Comparison of ENCODE assay signal across 18 cellular contexts in genomic region chr2:46480562-46480961, GRCh38. TPM values are rescaled to one million over a fixed set of nuclear protein-coding genes. Genes with fewer than 3 reads are reported as not detected.
A peak's percentile ranks its signal among the peaks of the same experiment; 100 is the strongest.
DNase-seq lines count a peak whose midpoint lies in the region; ATAC-seq and TF ChIP-seq lines count a peak whose summit lies in the region.
"Had no signal": no experiment of that assay in that cellular context is flagged by ENCODE, and none has a peak within 500 bp of the region (broad histone marks: within the 10 kb centered on the region; RNA-seq: fewer than 3 reads in every experiment).

No MANE protein-coding gene starts in this region.

- H3K9me3 Mint-ChIP-seq in activated CD8-positive, alpha-beta memory T cell treated with anti-CD3 and anti-CD28 coated beads, Interleukin-2, amount 10 ng/mL, durations not matched to agents 7 days and 5 days (ENCODE audit: low read depth), result no peaks in the 10 kb centered on the region
- H3K9me3 Mint-ChIP-seq in stimulated activated naive B cell treated with anti-CD40 and anti-IgM and Interleukin-4, amounts not matched to agents 10 μg/mL and 1 μg/mL and 100 μg/mL, for 72 hours, result no peaks in the 10 kb centered on the region

- no peak overlapping the region for H3K4me3 Mint-ChIP-seq in activated CD8-positive, alpha-beta memory T cell treated with anti-CD3 and anti-CD28 coated beads, Interleukin-2, amount 10 ng/mL, durations not matched to agents 7 days and 5 days
- H3K4me3 Mint-ChIP-seq in stimulated activated naive B cell treated with anti-CD40 and anti-IgM and Interleukin-4, amounts not matched to agents 10 μg/mL and 1 μg/mL and 100 μg/mL, for 72 hours, result no peak overlapping the region
- H3K4me3 Mint-ChIP-seq: T-helper 17 cell had no signal

- H3K9me3 ChIP-seq in left ventricle myocardium inferior (replicated peaks), result no peaks in the 10 kb centered on the region

- TF ChIP-seq CTCF in left ventricle myocardium inferior (IDR thresholded peaks at IDR 0.05; ENCODE audit: borderline replicate concordance), result no peak

- H3K27ac ChIP-seq in left ventricle myocardium inferior (replicated peaks), result no peak overlapping the region
- H3K27ac ChIP-seq: C4-2B, HL-60 had no signal

- H3K36me3 ChIP-seq in left ventricle myocardium inferior, result no peaks in the 10 kb centered on the region

- no peak overlapping the region for H3K4me3 ChIP-seq in left ventricle myocardium inferior

- CTCF ChIA-PET in activated CD8-positive, alpha-beta memory T cell treated with anti-CD3 and anti-CD28 coated beads, Interleukin-2, amount 10 ng/mL, durations not matched to agents 7 days and 5 days (lab: Charles Lee), result interaction anchor here (1.5 to 1.8 kb wide), 2 partner anchors 9 to 18 kb away, joined by 4 read pairs; no protein-coding TSS in a partner anchor

- no peak overlapping the region for H3K27ac Mint-ChIP-seq in activated CD8-positive, alpha-beta memory T cell treated with anti-CD3 and anti-CD28 coated beads, Interleukin-2, amount 10 ng/mL, durations not matched to agents 7 days and 5 days
- peak overlapping the region; percentile 75 for H3K27ac Mint-ChIP-seq in stimulated activated naive B cell treated with anti-CD40 and anti-IgM and Interleukin-4, amounts not matched to agents 10 μg/mL and 1 μg/mL and 100 μg/mL, for 72 hours
- H3K27ac Mint-ChIP-seq: T-helper 17 cell had no signal

- intact Hi-C loops in left ventricle myocardium inferior (cut with micrococcal nuclease), result no loop called here

- peak; percentile 21 for DNase-seq in activated CD8-positive, alpha-beta memory T cell treated with anti-CD3 and anti-CD28 coated beads, Interleukin-2, amount 10 ng/mL, durations not matched to agents 7 days and 5 days
- DNase-seq in activated CD8-positive, alpha-beta memory T cell treated with anti-CD3 and anti-CD28 coated beads for 24 hours, result no peak
- DNase-seq in NCI-H1105 (lab: John Stamatoyannopoulos, UW) (peak; percentile 40), NCI-H748 treated with DMSO at 0.1 percent for 48 hours (lab: John Stamatoyannopoulos, UW) (peak; percentile 12), left ventricle myocardium inferior (no peak), COR-L47 (lab: John Stamatoyannopoulos, UW) (no peak), KG1 (lab: John Stamatoyannopoulos, UW) (no peak)
- DNase-seq in stimulated activated naive B cell treated with anti-CD40 and anti-IgM and Interleukin-4, amounts not matched to agents 10 μg/mL and 1 μg/mL and 100 μg/mL, for 72 hours, result no peak
- DNase-seq: DMS 273 treated with DMSO at 0.1 percent for 48 hours, NCI-H1436, NCI-H2029, NCI-H446, NCI-H774, T-helper 17 cell had no signal

- peaks cover 2% of the 10 kb centered on the region for H3K27me3 Mint-ChIP-seq in activated CD8-positive, alpha-beta memory T cell treated with anti-CD3 and anti-CD28 coated beads, Interleukin-2, amount 10 ng/mL, durations not matched to agents 7 days and 5 days
- peaks cover 10 to 21% of the 10 kb centered on the region in 2 donors for H3K27me3 Mint-ChIP-seq in stimulated activated naive B cell treated with anti-CD40 and anti-IgM and Interleukin-4, amounts not matched to agents 10 μg/mL and 1 μg/mL and 100 μg/mL, for 72 hours

- H3K27me3 ChIP-seq in left ventricle myocardium inferior (ENCODE audit: low read depth), result no peaks in the 10 kb centered on the region

- H3K4me1 ChIP-seq in left ventricle myocardium inferior, result no peaks in the 10 kb centered on the region

- H3K36me3 Mint-ChIP-seq in activated CD8-positive, alpha-beta memory T cell treated with anti-CD3 and anti-CD28 coated beads, Interleukin-2, amount 10 ng/mL, durations not matched to agents 7 days and 5 days, result no peaks in the 10 kb centered on the region
- H3K36me3 Mint-ChIP-seq in stimulated activated naive B cell treated with anti-CD40 and anti-IgM and Interleukin-4, amounts not matched to agents 10 μg/mL and 1 μg/mL and 100 μg/mL, for 72 hours, result no peaks in the 10 kb centered on the region

- peaks cover 23% of the 10 kb centered on the region for H3K4me1 Mint-ChIP-seq in activated CD8-positive, alpha-beta memory T cell treated with anti-CD3 and anti-CD28 coated beads, Interleukin-2, amount 10 ng/mL, durations not matched to agents 7 days and 5 days
- peaks cover 4 to 7% of the 10 kb centered on the region in 2 donors for H3K4me1 Mint-ChIP-seq in stimulated activated naive B cell treated with anti-CD40 and anti-IgM and Interleukin-4, amounts not matched to agents 10 μg/mL and 1 μg/mL and 100 μg/mL, for 72 hours

- no peak for ATAC-seq in activated CD8-positive, alpha-beta memory T cell treated with anti-CD3 and anti-CD28 coated beads, Interleukin-2, amount 10 ng/mL, durations not matched to agents 7 days and 5 days
- ATAC-seq in stimulated activated naive B cell treated with anti-CD40 and anti-IgM and Interleukin-4, amounts not matched to agents 10 μg/mL and 1 μg/mL and 100 μg/mL, for 72 hours (replicated peaks), result no peak
- ATAC-seq: Right ventricle myocardium inferior, T-helper 17 cell had no signal

RNA-seq across cellular contexts. Expression of gene TMEM247, which starts 1.2 kb away (rescaled TPM):
- not detected for total RNA-seq in activated CD8-positive, alpha-beta memory T cell treated with anti-CD3 and anti-CD28 coated beads, Interleukin-2, amount 10 ng/mL, durations not matched to agents 7 days and 5 days
- total RNA-seq in left ventricle myocardium inferior, result not detected
- total RNA-seq: A673, Right ventricle myocardium inferior, T-helper 17 cell had no signal

Comparison
In these comparisons a context has a peak if more than half of its experiments do, and no peak if none do; other contexts are left out.
1. DNase-seq: peak in activated CD8-positive, alpha-beta memory T cell treated with anti-CD3 and anti-CD28 coated beads, Interleukin-2, amount 10 ng/mL, durations not matched to agents 7 days and 5 days (single experiment), NCI-H1105 (single experiment) and NCI-H748 treated with DMSO at 0.1 percent for 48 hours (single experiment); none in activated CD8-positive, alpha-beta memory T cell treated with anti-CD3 and anti-CD28 coated beads for 24 hours (single experiment), stimulated activated naive B cell treated with anti-CD40 and anti-IgM and Interleukin-4, amounts not matched to agents 10 μg/mL and 1 μg/mL and 100 μg/mL, for 72 hours (single experiment), left ventricle myocardium inferior (single experiment), COR-L47 (single experiment) and KG1 (single experiment).